In genomic region chr4:26715636-26716242, GRCh38 we compare ENCODE assay signal across 22 cellular contexts.
"Had no signal": no experiment of that assay in that cellular context is flagged by ENCODE, and none has a peak within 500 bp of the region (broad histone marks: within the 10 kb centered on the region; RNA-seq: fewer than 3 reads in every experiment).

No MANE protein-coding gene starts in this region.

- H3K4me3 ChIP-seq: dorsolateral prefrontal cortex, hepatocyte, pancreas, right lobe of liver, smooth muscle cell, thoracic aorta, upper lobe of left lung had no signal

- H3K9me3 Mint-ChIP-seq: activated B cell treated with CpG ODN at 0.5 μM for 24 hours; activated CD4-positive, alpha-beta memory T cell treated with anti-CD3 and anti-CD28 coated beads, Interleukin-2, amount 10 ng/mL, durations not matched to agents 7 days and 5 days; activated naive CD8-positive, alpha-beta T cell treated with anti-CD3 and anti-CD28 coated beads, Interleukin-2, amount 50 U/mL, for 24 hours; memory B cell; natural killer cell had no signal

- H3K9me3 ChIP-seq: pancreas, right lobe of liver, thoracic aorta, upper lobe of left lung had no signal

- H3K4me2 ChIP-seq: hepatocyte, smooth muscle cell had no signal

- DNase-seq: activated B cell treated with CpG ODN at 0.5 μM for 24 hours; activated CD4-positive, alpha-beta memory T cell treated with anti-CD3 and anti-CD28 coated beads, Interleukin-2, amount 10 ng/mL, durations not matched to agents 7 days and 5 days; activated CD4-positive, alpha-beta T cell treated with anti-CD3 and anti-CD28 coated beads for 4 hours; activated naive CD4-positive, alpha-beta T cell treated with anti-CD3 and anti-CD28 coated beads, Interleukin-2, amount 10 ng/mL, durations not matched to agents 7 days and 5 days; activated naive CD8-positive, alpha-beta T cell treated with anti-CD3 and anti-CD28 coated beads, Interleukin-2, amount 50 U/mL, for 24 hours; activated T-cell treated with anti-CD3 and anti-CD28 coated beads, Interleukin-2, amount 50 U/mL, for 1 hour; anterior cingulate cortex; caudate nucleus; dorsolateral prefrontal cortex; endodermal cell; foreskin keratinocyte; natural killer cell; pancreas; right lobe of liver; stimulated activated CD4-positive, alpha-beta T cell treated with anti-CD3 and anti-CD28 coated beads, Interleukin-4, amount 100 ng/mL, for 1 hour; upper lobe of left lung had no signal

- FAIRE-seq: pancreas had no signal

- H3K27me3 Mint-ChIP-seq: activated B cell treated with CpG ODN at 0.5 μM for 24 hours; activated CD4-positive, alpha-beta memory T cell treated with anti-CD3 and anti-CD28 coated beads, Interleukin-2, amount 10 ng/mL, durations not matched to agents 7 days and 5 days; activated naive CD4-positive, alpha-beta T cell treated with anti-CD3 and anti-CD28 coated beads, Interleukin-2, amount 10 ng/mL, durations not matched to agents 7 days and 5 days; activated naive CD8-positive, alpha-beta T cell treated with anti-CD3 and anti-CD28 coated beads, Interleukin-2, amount 50 U/mL, for 24 hours; brain; memory B cell had no signal

- H3K36me3 ChIP-seq: pancreas, right lobe of liver, thoracic aorta had no signal

- H3K27me3 ChIP-seq: dorsolateral prefrontal cortex, foreskin keratinocyte, hepatocyte, pancreas, right lobe of liver, upper lobe of left lung had no signal

- H3K4me1 ChIP-seq: pancreas, right lobe of liver, upper lobe of left lung had no signal

- H3K4me3 Mint-ChIP-seq: activated B cell treated with CpG ODN at 0.5 μM for 24 hours; activated CD4-positive, alpha-beta memory T cell treated with anti-CD3 and anti-CD28 coated beads, Interleukin-2, amount 10 ng/mL, durations not matched to agents 7 days and 5 days; activated naive CD4-positive, alpha-beta T cell treated with anti-CD3 and anti-CD28 coated beads, Interleukin-2, amount 10 ng/mL, durations not matched to agents 7 days and 5 days; activated naive CD8-positive, alpha-beta T cell treated with anti-CD3 and anti-CD28 coated beads, Interleukin-2, amount 50 U/mL, for 24 hours; brain; endodermal cell; memory B cell; natural killer cell had no signal

- H3K79me2 ChIP-seq: hepatocyte had no signal

- H2AFZ ChIP-seq: hepatocyte had no signal

- H3K4me1 Mint-ChIP-seq: activated B cell treated with CpG ODN at 0.5 μM for 24 hours; activated CD4-positive, alpha-beta memory T cell treated with anti-CD3 and anti-CD28 coated beads, Interleukin-2, amount 10 ng/mL, durations not matched to agents 7 days and 5 days; activated naive CD4-positive, alpha-beta T cell treated with anti-CD3 and anti-CD28 coated beads, Interleukin-2, amount 10 ng/mL, durations not matched to agents 7 days and 5 days; activated naive CD8-positive, alpha-beta T cell treated with anti-CD3 and anti-CD28 coated beads, Interleukin-2, amount 50 U/mL, for 24 hours; brain; endodermal cell; memory B cell; natural killer cell had no signal

- ATAC-seq: activated naive CD8-positive, alpha-beta T cell treated with anti-CD3 and anti-CD28 coated beads, Interleukin-2, amount 50 U/mL, for 24 hours; foreskin keratinocyte; natural killer cell; pancreas; right lobe of liver had no signal

- H3K36me3 Mint-ChIP-seq: activated naive CD4-positive, alpha-beta T cell treated with anti-CD3 and anti-CD28 coated beads, Interleukin-2, amount 10 ng/mL, durations not matched to agents 7 days and 5 days; natural killer cell had no signal

- H3K27ac ChIP-seq: dorsolateral prefrontal cortex, epithelial cell of prostate, foreskin keratinocyte, hepatocyte, pancreas, right lobe of liver, thoracic aorta, upper lobe of left lung had no signal
